ENCODE assay signal across 1 cellular context in genomic region chr2:230778350-230779140, GRCh38.
TF ChIP-seq lines count a peak whose summit lies in the region.

No MANE protein-coding gene starts in this region.

TF ChIP-seq in GM23338, 12 proteins besides CTCF, POLR2A, EP300 and RAD21 (continued from another document):
- TF ChIP-seq POLR2AphosphoS5 (IDR thresholded peaks at IDR 0.05; ENCODE audit: low read depth) (no peak), JUNB (IDR thresholded peaks at IDR 0.05; ENCODE audit: unreplicated experiment) (no peak), CREB1 (CRISPR knock-in tag; IDR thresholded peaks at IDR 0.05; ENCODE audit: low read depth) (no peak), NANOG (IDR thresholded peaks at IDR 0.05; ENCODE audit: borderline replicate concordance) (no peak), ZNF114 (CRISPR knock-in tag; IDR thresholded peaks at IDR 0.05) (no peak), EZH2 (IDR thresholded peaks at IDR 0.05; ENCODE audit: low read depth, unreplicated experiment) (no peak)
- TF ChIP-seq, protein P1, sequence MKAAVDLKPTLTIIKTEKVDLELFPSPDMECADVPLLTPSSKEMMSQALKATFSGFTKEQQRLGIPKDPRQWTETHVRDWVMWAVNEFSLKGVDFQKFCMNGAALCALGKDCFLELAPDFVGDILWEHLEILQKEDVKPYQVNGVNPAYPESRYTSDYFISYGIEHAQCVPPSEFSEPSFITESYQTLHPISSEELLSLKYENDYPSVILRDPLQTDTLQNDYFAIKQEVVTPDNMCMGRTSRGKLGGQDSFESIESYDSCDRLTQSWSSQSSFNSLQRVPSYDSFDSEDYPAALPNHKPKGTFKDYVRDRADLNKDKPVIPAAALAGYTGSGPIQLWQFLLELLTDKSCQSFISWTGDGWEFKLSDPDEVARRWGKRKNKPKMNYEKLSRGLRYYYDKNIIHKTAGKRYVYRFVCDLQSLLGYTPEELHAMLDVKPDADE (IDR thresholded peaks at IDR 0.05), result no peak
